ENCODE assay signal across 1 cellular context in genomic region chr7:12623223-12623622, GRCh38.
TF ChIP-seq lines count a peak whose summit lies in the region.

No MANE protein-coding gene starts in this region.

TF ChIP-seq in K562, 482 proteins besides CTCF, POLR2A, EP300 and RAD21 (continued from another document and continues in another):
- TF ChIP-seq ZNF280B (CRISPR knock-in tag; IDR thresholded peaks at IDR 0.05) (no peak), POLR2AphosphoS2 (IDR thresholded peaks at IDR 0.05; ENCODE audit: low read length) (no peak), GATAD2B (IDR thresholded peaks at IDR 0.05; ENCODE audit: borderline replicate concordance) (no peak), ARID1B (IDR thresholded peaks at IDR 0.05) (peak; percentile 25; the same call in 1 of the 2 replicates), NFIX (CRISPR knock-in tag; IDR thresholded peaks at IDR 0.05; ENCODE audit: low read depth) (no peak), MAFF (IDR thresholded peaks at IDR 0.05; ENCODE audit: low read length) (no peak; the same call in 1 of the 2 replicates), ZNF12 (CRISPR knock-in tag; IDR thresholded peaks at IDR 0.05) (no peak), E2F1 (CRISPR knock-in tag; IDR thresholded peaks at IDR 0.05) (no peak), TAF7 (tag; IDR thresholded peaks at IDR 0.05) (no peak), NFE2 (IDR thresholded peaks at IDR 0.05; ENCODE audit: low read depth) (peak; percentile 70), DEAF1 (CRISPR knock-in tag; IDR thresholded peaks at IDR 0.05) (no peak), ZNF133 (CRISPR knock-in tag; IDR thresholded peaks at IDR 0.05) (no peak), POLR2H (tag; IDR thresholded peaks at IDR 0.05; ENCODE audit: low read depth) (no peak), CREB5 (CRISPR knock-in tag; IDR thresholded peaks at IDR 0.05) (no peak), ELF1 (tag; IDR thresholded peaks at IDR 0.05) (no peak), ATF7 (IDR thresholded peaks at IDR 0.05) (no peak), ZNF592 (IDR thresholded peaks at IDR 0.05) (peak; percentile 59; the same call in 1 of the 2 replicates), USF2 (CRISPR knock-in tag; IDR thresholded peaks at IDR 0.05) (no peak), NFE2L1 (tag; IDR thresholded peaks at IDR 0.05; ENCODE audit: borderline replicate concordance, low read depth) (no peak), ZNF609 (CRISPR knock-in tag; IDR thresholded peaks at IDR 0.05; ENCODE audit: borderline replicate concordance) (no peak), CC2D1A (IDR thresholded peaks at IDR 0.05) (no peak), HMBOX1 (IDR thresholded peaks at IDR 0.05) (0 out of 2 replicates have a peak, but pooled peaks have one; percentile 24), POLR3G (IDR thresholded peaks at IDR 0.05; ENCODE audit: extremely low read depth, insufficient read length, insufficient replicate concordance) (no peak), NFXL1 (CRISPR knock-in tag; IDR thresholded peaks at IDR 0.05) (no peak), NR2F6 (CRISPR knock-in tag; IDR thresholded peaks at IDR 0.05) (no peak), EGR1 (conservative IDR thresholded peaks at IDR 0.05) (no peak), SAFB2 (IDR thresholded peaks at IDR 0.05; ENCODE audit: borderline replicate concordance, low read depth, low read length, severe bottlenecking) (no peak), STAT6 (CRISPR knock-in tag; IDR thresholded peaks at IDR 0.05) (no peak), KAT8 (IDR thresholded peaks at IDR 0.05; ENCODE audit: low read depth) (no peak), HMG20B (CRISPR knock-in tag; IDR thresholded peaks at IDR 0.05) (no peak), ZNF121 (CRISPR knock-in tag; conservative IDR thresholded peaks at IDR 0.05) (no peak), L3MBTL2 (IDR thresholded peaks at IDR 0.05) (no peak), ZNF197 (CRISPR knock-in tag; IDR thresholded peaks at IDR 0.05; ENCODE audit: low read depth) (no peak), ELF2 (CRISPR knock-in tag; IDR thresholded peaks at IDR 0.05) (no peak), ERF (CRISPR knock-in tag; IDR thresholded peaks at IDR 0.05) (no peak), MTF1 (CRISPR knock-in tag; IDR thresholded peaks at IDR 0.05; ENCODE audit: borderline replicate concordance) (no peak), CHAMP1 (IDR thresholded peaks at IDR 0.05) (0 out of 2 replicates have a peak, but pooled peaks have one; percentile 31), HLTF (IDR thresholded peaks at IDR 0.05) (no peak), TAF15 (IDR thresholded peaks at IDR 0.05; ENCODE audit: low read depth, low read length) (no peak)
